Comparison of ENCODE assay signal across 8 cellular contexts in the genomic region with DNA sequence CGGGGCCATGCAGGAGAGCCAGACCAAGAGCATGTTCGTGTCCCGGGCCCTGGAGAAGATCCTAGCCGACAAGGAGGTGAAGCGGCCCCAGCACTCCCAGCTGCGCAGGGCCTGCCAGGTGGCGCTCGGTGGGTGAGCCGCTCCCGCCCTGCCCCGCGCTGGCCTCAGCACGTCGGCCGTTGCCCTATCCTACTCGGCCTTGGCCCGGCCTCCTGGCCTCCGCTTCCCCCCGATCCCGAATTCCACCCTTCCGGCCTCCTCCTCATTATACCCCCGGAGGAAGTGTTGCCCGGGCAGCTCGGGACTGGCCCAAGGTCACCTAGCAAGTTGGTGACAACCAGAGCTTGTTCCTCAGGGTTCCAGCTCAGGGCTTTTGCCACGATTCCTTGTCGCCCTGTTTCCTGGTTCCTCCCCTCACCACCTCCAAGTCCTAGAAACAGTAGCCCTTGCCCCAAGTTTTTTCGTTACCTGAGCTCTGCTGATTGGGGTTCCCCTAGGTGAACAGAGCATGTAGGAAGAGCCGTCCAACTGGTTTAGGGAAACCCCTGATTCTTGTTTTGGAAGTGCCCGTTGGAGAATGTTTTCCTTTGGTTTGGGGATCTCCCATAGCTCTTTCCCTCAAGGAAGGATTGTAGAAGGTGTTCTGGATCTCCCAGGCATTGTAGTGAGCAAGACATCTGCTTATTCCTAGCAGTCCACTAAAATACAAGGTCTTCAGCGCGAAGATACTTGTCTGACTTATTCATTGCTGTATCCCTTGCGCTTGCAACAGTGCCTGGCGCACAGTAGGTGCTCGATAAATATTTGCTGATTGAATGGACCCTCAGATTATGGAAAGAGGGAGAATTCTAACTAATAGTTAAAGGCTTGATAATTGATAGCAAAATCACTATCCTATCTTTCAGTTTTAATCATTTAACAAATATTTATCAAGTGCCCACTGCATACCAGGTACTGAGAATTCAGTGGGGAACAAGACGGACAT. TPM values are rescaled to one million over a fixed set of nuclear protein-coding genes. Genes with fewer than 3 reads are reported as not detected.
A peak's percentile ranks its signal among the peaks of the same experiment; 100 is the strongest.
DNase-seq lines count a peak whose midpoint lies in the region; ATAC-seq and TF ChIP-seq lines count a peak whose summit lies in the region.

No MANE protein-coding gene starts in this region.

- H3K4me1 ChIP-seq in naive thymus-derived CD4-positive, alpha-beta T cell (ENCODE audit: control insufficient read depth in 2 of 2, insufficient read depth in 2 of 2, low read length in 2 of 2), result peaks cover 20 to 21% of the 10 kb centered on the region in 2 donors

- H3K4me3 ChIP-seq in HL-60 (replicated peaks; ENCODE audit: insufficient read depth, low read length) (peak overlapping the region; percentile 95), SU-DHL-6 (ENCODE audit: insufficient read depth, low read length, poor library complexity, severe bottlenecking) (peak overlapping the region; percentile 94)
- H3K4me3 ChIP-seq in naive thymus-derived CD4-positive, alpha-beta T cell (ENCODE audit: low read length), result peak overlapping the region; percentile 99

- no peaks in the 10 kb centered on the region for H4K20me1 ChIP-seq in SU-DHL-6 (ENCODE audit: low read depth, low read length)

- peak overlapping the region; percentile 72 for H3K4me2 ChIP-seq in SU-DHL-6 (ENCODE audit: low read depth, low read length, poor library complexity, severe bottlenecking)

- H3K9ac ChIP-seq in SU-DHL-6 (ENCODE audit: low read length), result peak overlapping the region; percentile 95

- H3K27ac ChIP-seq in HL-60 (replicated peaks) (peak overlapping the region; percentile 92), SU-DHL-6 (ENCODE audit: low read depth, low read length) (peak overlapping the region; percentile 69)
- peak overlapping the region; percentile 87 for H3K27ac ChIP-seq in naive thymus-derived CD4-positive, alpha-beta T cell (ENCODE audit: low read depth, low read length)

- intact Hi-C loops in naive thymus-derived CD4-positive, alpha-beta T cell (cut with micrococcal nuclease), result loop anchor here (1.0 to 10.0 kb wide), 11 partner anchors 93 to 1195 kb away; a partner anchor contains a TSS

- H2AFZ ChIP-seq in SU-DHL-6 (ENCODE audit: low read depth, low read length, severe bottlenecking), result peak overlapping the region; percentile 50

- H3K36me3 Mint-ChIP-seq in naive thymus-derived CD4-positive, alpha-beta T cell, result peaks cover 0 to 6% (median 0%) of the 10 kb centered on the region in 5 donors

- no peak for TF ChIP-seq CTCF in HL-60 (IDR thresholded peaks at IDR 0.05; ENCODE audit: insufficient read depth, low read length)
- TF ChIP-seq CTCF in SU-DHL-6 (IDR thresholded peaks at IDR 0.05; ENCODE audit: insufficient read depth, low read length, poor library complexity, severe bottlenecking), result no peak

- CTCF ChIA-PET in naive thymus-derived CD4-positive, alpha-beta T cell (lab: Charles Lee), result interaction anchor here (0.7 to 1.0 kb wide), 2 partner anchors 18 to 235 kb away, joined by 3 to 7 read pairs; no protein-coding TSS in a partner anchor

- H3K9me3 Mint-ChIP-seq in naive thymus-derived CD4-positive, alpha-beta T cell, result no peaks in the 10 kb centered on the region

- peaks cover 18% of the 10 kb centered on the region for H3F3A ChIP-seq in SU-DHL-6 (ENCODE audit: insufficient read depth)

- peak overlapping the region; percentile 87 to 98 (median 93) for H3K27ac Mint-ChIP-seq in naive thymus-derived CD4-positive, alpha-beta T cell

- no peaks in the 10 kb centered on the region for H3K9me3 ChIP-seq in SU-DHL-6 (ENCODE audit: insufficient read depth, low read length)
- H3K9me3 ChIP-seq in naive thymus-derived CD4-positive, alpha-beta T cell (ENCODE audit: control insufficient read depth in 2 of 3, low read length in 3 of 3), result no peaks in the 10 kb centered on the region

- H3K9me2 ChIP-seq in SU-DHL-6 (replicated peaks; ENCODE audit: insufficient read depth, low read length), result no peaks in the 10 kb centered on the region

- H3K27me3 ChIP-seq in HL-60 (ENCODE audit: insufficient read depth, poor library complexity, severe bottlenecking), result no peaks in the 10 kb centered on the region
- H3K27me3 ChIP-seq in SU-DHL-6 (ENCODE audit: low read length), result no peaks in the 10 kb centered on the region
- no peaks in the 10 kb centered on the region for H3K27me3 ChIP-seq in naive thymus-derived CD4-positive, alpha-beta T cell (ENCODE audit: control insufficient read depth in 2 of 2, insufficient read depth in 2 of 2, low read length in 2 of 2)

- POLR2A ChIA-PET in naive thymus-derived CD4-positive, alpha-beta T cell (lab: Charles Lee), result interaction anchor here (0.8 to 1.6 kb wide), 3 partner anchors 31 to 292 kb away, joined by 3 to 5 read pairs (median 3); no protein-coding TSS in a partner anchor

- DNase-seq in D341Med (ENCODE audit: low spot score) (peak; percentile 83), HL-60 (ENCODE audit: low read depth in 1 of 2, low spot score in 1 of 2) (peak; percentile 54 to 70), foreskin melanocyte (no peak)
- DNase-seq in naive thymus-derived CD4-positive, alpha-beta T cell, result peak in 3 of 9 donors; percentile 8 to 28 (median 14)
- no peak for DNase-seq in activated CD4-positive, alpha-beta T cell treated with anti-CD3 and anti-CD28 coated beads for 4 hours

- H3K4me1 Mint-ChIP-seq in naive thymus-derived CD4-positive, alpha-beta T cell, result peaks cover 47 to 66% (median 63%) of the 10 kb centered on the region in 7 donors

- ATAC-seq in GM21360 (IDR thresholded peaks at IDR 0.05; ENCODE audit: unreplicated experiment), result peak; percentile 26
- peak; percentile 71 for ATAC-seq in esophagus mucosa
- ATAC-seq in naive thymus-derived CD4-positive, alpha-beta T cell, result peak; percentile 55

- no peaks in the 10 kb centered on the region for H3K36me3 ChIP-seq in SU-DHL-6 (ENCODE audit: low read length)
- H3K36me3 ChIP-seq in naive thymus-derived CD4-positive, alpha-beta T cell (ENCODE audit: control insufficient read depth in 2 of 3, insufficient read depth in 3 of 3, low read length in 3 of 3), result peaks cover 0 to 6% (median 0%) of the 10 kb centered on the region in 3 experiments

- peak overlapping the region; percentile 87 to 100 (median 94) for H3K4me3 Mint-ChIP-seq in naive thymus-derived CD4-positive, alpha-beta T cell

- peaks cover 54% of the 10 kb centered on the region for H3K79me2 ChIP-seq in SU-DHL-6 (ENCODE audit: insufficient read depth, low read length)

- H3K27me3 Mint-ChIP-seq in naive thymus-derived CD4-positive, alpha-beta T cell, result peaks cover 0 to 5% (median 0%) of the 10 kb centered on the region in 5 donors

RNA-seq across cellular contexts. Expression of a gene that starts 0.7 kb away (rescaled TPM):
- total RNA-seq in esophagus mucosa, result 22.6 TPM
- 10 to 100 TPM; 24.2 to 33.5 (median 30.1) TPM for total RNA-seq in naive thymus-derived CD4-positive, alpha-beta T cell
- 10 to 100 TPM; 10.1 to 12.0 TPM for polyA plus RNA-seq in naive thymus-derived CD4-positive, alpha-beta T cell

Comparison
In these comparisons a context has a peak if more than half of its experiments do, and no peak if none do; other contexts are left out.
1. DNase-seq: peak in D341Med (single experiment) and HL-60 (2 of 2); none in foreskin melanocyte (single experiment) and activated CD4-positive, alpha-beta T cell treated with anti-CD3 and anti-CD28 coated beads for 4 hours (0 of 2).
2. Peak in every context shown above with its lines, with median percentiles within 50 percentile points of each other: ATAC-seq, H3K27ac ChIP-seq and H3K4me3 ChIP-seq.